In genomic region chr10:76354921-76355320, GRCh38 we compare ENCODE assay signal across 18 cellular contexts.
A peak's percentile ranks its signal among the peaks of the same experiment; 100 is the strongest.
DNase-seq lines count a peak whose midpoint lies in the region; ATAC-seq and TF ChIP-seq lines count a peak whose summit lies in the region.
"Had no signal": no experiment of that assay in that cellular context is flagged by ENCODE, and none has a peak within 500 bp of the region (broad histone marks: within the 10 kb centered on the region; RNA-seq: fewer than 3 reads in every experiment).

No MANE protein-coding gene starts in this region.

- no peaks in the 10 kb centered on the region for H3K36me3 Mint-ChIP-seq in CD4-positive, alpha-beta memory T cell
- H3K36me3 Mint-ChIP-seq: CD8-positive, alpha-beta T cell had no signal

- H3K36me3 ChIP-seq in PC-3 (ENCODE audit: low read depth, low read length): no peaks in the 10 kb centered on the region
- no peaks in the 10 kb centered on the region for H3K36me3 ChIP-seq in CD4-positive, alpha-beta memory T cell (ENCODE audit: insufficient read depth, low read length)
- H3K36me3 ChIP-seq: HAP-1 had no signal

- H3K27me3 Mint-ChIP-seq in CD4-positive, alpha-beta memory T cell: no peaks in the 10 kb centered on the region

- H4K20me1 ChIP-seq in PC-3 (ENCODE audit: low read length): no peaks in the 10 kb centered on the region

- no peak overlapping the region for H3K4me3 Mint-ChIP-seq in CD4-positive, alpha-beta memory T cell
- H3K4me3 Mint-ChIP-seq: CD8-positive, alpha-beta T cell had no signal

- H3K9me2 ChIP-seq in PC-3 (replicated peaks; ENCODE audit: low read length): 0 out of 2 replicates have a peak, but pooled peaks cover under 1% of the 10 kb centered on the region

- no peak for ATAC-seq in PC-3
- ATAC-seq in left colon: peak; percentile 98
- ATAC-seq: A549; CD8-positive, alpha-beta T cell had no signal

- peaks cover 23% of the 10 kb centered on the region for H3K4me1 ChIP-seq in PC-3 (ENCODE audit: insufficient read depth, low read length)
- no peaks in the 10 kb centered on the region for H3K4me1 ChIP-seq in CD4-positive, alpha-beta memory T cell (ENCODE audit: insufficient read depth, low read length)
- H3K4me1 ChIP-seq: Caco-2, HAP-1 had no signal

- in situ Hi-C loops in ACHN (cut with HindIII; ENCODE audit: low pct_ligation_motif_present, low pct_unique_long_range_greater_than_20kb, low sequenced_read_pairs): no loop called here

- intact Hi-C loops in PC-3 (cut with micrococcal nuclease) (no loop called here), left colon (cut with DNase I, micrococcal nuclease) (no loop called here)
- intact Hi-C loops in CD4-positive, alpha-beta memory T cell (cut with micrococcal nuclease): no loop called here

- no peak for TF ChIP-seq CTCF in PC-3 (conservative IDR thresholded peaks at IDR 0.05; ENCODE audit: low read depth, low read length)

- no peaks in the 10 kb centered on the region for H3K79me2 ChIP-seq in PC-3 (ENCODE audit: low read length)

- H3K4me2 ChIP-seq in PC-3 (ENCODE audit: low read length): 0 out of 2 replicates have a peak overlapping the region, but pooled peaks have one; percentile 0
- H3K4me2 ChIP-seq: A549 had no signal

- CTCF ChIA-PET in PC-3 (lab: Charles Lee): no interaction called here
- CTCF ChIA-PET in CD4-positive, alpha-beta memory T cell (lab: Charles Lee; ENCODE audit: partially characterized antibody): no interaction called here

- BruUV-seq in PC-3 (replicated peaks; lab: Mats Ljungman, UMichigan): no TSS peak

- H3K27ac Mint-ChIP-seq in CD4-positive, alpha-beta memory T cell: no peak overlapping the region
- H3K27ac Mint-ChIP-seq: CD8-positive, alpha-beta T cell had no signal

- H3K9me3 Mint-ChIP-seq in CD4-positive, alpha-beta memory T cell: peaks cover 0 to 6% (median under 1%) of the 10 kb centered on the region in 8 donors

- peak; percentile 32 for DNase-seq in DMS53 (lab: John Stamatoyannopoulos, UW)
- DNase-seq in DMS53 treated with DMSO at 0.1 percent for 48 hours (lab: John Stamatoyannopoulos, UW; ENCODE audit: unreplicated experiment): no peak
- peak; percentile 51 for DNase-seq in PC-3
- DNase-seq in left colon: no peak
- no peak for DNase-seq in CD4-positive, alpha-beta memory T cell
- DNase-seq in ACHN: no peak
- no peak for DNase-seq in nucleus accumbens (lab: John Stamatoyannopoulos, UW)
- DNase-seq in GM19240 (ENCODE audit: insufficient read length, low spot score): no peak
- DNase-seq: 8988T; C1 segment of cervical spinal cord; Caco-2; CD8-positive, alpha-beta T cell; DMS153; DMS79 treated with DMSO at 0.1 percent for 48 hours; GF-D8; GOT3 had no signal

- no peaks in the 10 kb centered on the region for H3K27me3 ChIP-seq in PC-3 (ENCODE audit: low read length)
- no peaks in the 10 kb centered on the region for H3K27me3 ChIP-seq in CD4-positive, alpha-beta memory T cell (ENCODE audit: insufficient read depth, low read length)

- no peaks in the 10 kb centered on the region for H3K9me3 ChIP-seq in PC-3 (ENCODE audit: low read length)
- no peaks in the 10 kb centered on the region for H3K9me3 ChIP-seq in CD4-positive, alpha-beta memory T cell (ENCODE audit: control insufficient read depth in 1 of 2, low read length in 2 of 2)
- H3K9me3 ChIP-seq: A549, Caco-2, HAP-1 had no signal

- H3K27ac ChIP-seq in PC-3 (ENCODE audit: low read length): no peak overlapping the region
- no peak overlapping the region for H3K27ac ChIP-seq in CD4-positive, alpha-beta memory T cell (ENCODE audit: low read depth, low read length)
- H3K27ac ChIP-seq: A549 had no signal

- no peak overlapping the region for H3K9ac ChIP-seq in PC-3 (ENCODE audit: low read length)

- H2AFZ ChIP-seq in PC-3 (ENCODE audit: low read length): no peak overlapping the region

- no peaks in the 10 kb centered on the region for H3K4me1 Mint-ChIP-seq in CD4-positive, alpha-beta memory T cell

- POLR2A ChIA-PET in PC-3 (lab: Charles Lee; ENCODE audit: unreplicated experiment): interaction anchor here (0.6 kb wide), 1 partner anchor 78 kb away, joined by 7 read pairs; no protein-coding TSS in a partner anchor
- POLR2A ChIA-PET in CD4-positive, alpha-beta memory T cell (lab: Charles Lee; ENCODE audit: partially characterized antibody): no interaction called here

- H3K4me3 ChIP-seq in PC-3 (ENCODE audit: low read length): no peak overlapping the region
- no peak overlapping the region for H3K4me3 ChIP-seq in CD4-positive, alpha-beta memory T cell (ENCODE audit: low read length in 2 of 2)
- H3K4me3 ChIP-seq: A549, HAP-1 had no signal

- H3F3A ChIP-seq in PC-3 (ENCODE audit: low read length, unreplicated experiment): no peaks in the 10 kb centered on the region

Comparison
In these comparisons a context has a peak if more than half of its experiments do, and no peak if none do; other contexts are left out.
1. DNase-seq: peak in DMS53 (single experiment) and PC-3 (single experiment); none in DMS53 treated with DMSO at 0.1 percent for 48 hours (single experiment), left colon (0 of 2), CD4-positive, alpha-beta memory T cell (0 of 5), ACHN (single experiment), nucleus accumbens (0 of 56) and GM19240 (single experiment).